ENCODE assay signal across 22 cellular contexts in the genomic region with DNA sequence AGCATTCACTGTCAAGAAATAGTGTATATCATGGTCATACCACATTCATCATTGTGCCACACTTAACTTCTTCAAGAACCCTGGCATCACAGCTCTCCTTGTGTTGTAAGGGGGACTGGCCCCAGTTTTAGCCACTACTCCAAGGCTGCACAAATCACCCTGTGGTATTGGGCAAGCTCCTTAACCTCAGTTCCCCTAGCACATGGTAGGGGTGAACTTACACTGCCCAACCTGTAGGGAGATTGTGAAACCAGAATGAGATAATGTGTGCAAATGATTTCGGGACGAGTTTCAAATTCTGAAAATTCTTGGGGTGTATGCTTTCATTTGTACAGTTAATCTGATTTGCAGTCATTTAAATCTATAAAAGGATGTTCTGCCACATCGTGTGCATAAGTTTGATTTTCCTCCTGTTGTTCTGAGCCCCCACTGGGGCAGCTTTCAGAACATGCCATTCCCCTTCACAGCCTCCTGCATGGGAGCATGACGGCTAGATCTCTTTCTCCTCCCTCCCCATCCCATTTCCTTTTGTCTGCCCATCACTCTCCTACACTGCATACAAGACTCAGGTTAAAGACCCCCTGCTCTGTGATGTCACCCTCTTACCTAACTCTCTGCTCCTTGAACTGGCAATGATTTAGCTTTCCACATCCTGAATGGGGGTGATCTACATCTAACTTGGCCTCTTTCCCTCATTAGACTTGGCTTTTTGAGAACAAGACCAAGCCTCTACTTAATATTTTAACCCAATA.
DNase-seq lines count a peak whose midpoint lies in the region; ATAC-seq and TF ChIP-seq lines count a peak whose summit lies in the region.
"Had no signal": no experiment of that assay in that cellular context is flagged by ENCODE, and none has a peak within 500 bp of the region (broad histone marks: within the 10 kb centered on the region; RNA-seq: fewer than 3 reads in every experiment).

No MANE protein-coding gene starts in this region.

- ATAC-seq in GM23338, result peak; percentile 91
- peak; percentile 36 for ATAC-seq in effector memory CD8-positive, alpha-beta T cell (replicated peaks)
- no peak for ATAC-seq in HG02840 (IDR thresholded peaks at IDR 0.05; ENCODE audit: low FRiP score, unreplicated experiment)
- ATAC-seq: body of pancreas, Right ventricle myocardium inferior had no signal

- H3K27ac ChIP-seq in GM23338 (ENCODE audit: low read depth) (no peak overlapping the region), vagina (no peak overlapping the region), testis (no peak overlapping the region)
- H3K27ac ChIP-seq: BLaER1 treated with 17β-estradiol and CSF1 and Interleukin-3, amounts not matched to agents 10 nM and 100 nM; body of pancreas; parathyroid adenoma; PC-9; right atrium auricular region; upper lobe of left lung had no signal

- H3K27me3 Mint-ChIP-seq in GM23338 (ENCODE audit: insufficient read depth, low read depth, poor library complexity) (no peaks in the 10 kb centered on the region), neural crest cell (ENCODE audit: low read depth) (no peaks in the 10 kb centered on the region)
- H3K27me3 Mint-ChIP-seq in effector memory CD8-positive, alpha-beta T cell, result peaks cover 7 to 10% of the 10 kb centered on the region in 2 donors
- H3K27me3 Mint-ChIP-seq: activated B cell treated with CpG ODN at 0.5 μM for 24 hours had no signal

- H3K9me3 Mint-ChIP-seq in GM23338 (no peaks in the 10 kb centered on the region), neural crest cell (peaks cover 3% of the 10 kb centered on the region)
- peaks cover 0 to 6% of the 10 kb centered on the region in 2 donors for H3K9me3 Mint-ChIP-seq in effector memory CD8-positive, alpha-beta T cell
- H3K9me3 Mint-ChIP-seq: natural killer cell treated with Interleukin-12 subunit alpha and Interleukin-12 subunit beta and Interleukin-15 and Interleukin-18, amount 100 ng/mL, for 72 hours had no signal

- H3K4me1 Mint-ChIP-seq in GM23338 (peaks cover 31% of the 10 kb centered on the region), neural crest cell (peaks cover 12% of the 10 kb centered on the region)
- H3K4me1 Mint-ChIP-seq in effector memory CD8-positive, alpha-beta T cell (ENCODE audit: low read depth in 2 of 2), result no peaks in the 10 kb centered on the region
- H3K4me1 Mint-ChIP-seq: activated B cell treated with CpG ODN at 0.5 μM for 24 hours had no signal

- H3K4me1 ChIP-seq in GM23338 (ENCODE audit: insufficient read depth) (peaks cover 25% of the 10 kb centered on the region), vagina (no peaks in the 10 kb centered on the region), testis (no peaks in the 10 kb centered on the region)
- H3K4me1 ChIP-seq: BLaER1 treated with 17β-estradiol and CSF1 and Interleukin-3, amounts not matched to agents 10 nM and 100 nM; body of pancreas; parathyroid adenoma; right atrium auricular region; upper lobe of left lung had no signal

- H3K4me3 Mint-ChIP-seq in GM23338 (no peak overlapping the region), neural crest cell (no peak overlapping the region)
- H3K4me3 Mint-ChIP-seq in effector memory CD8-positive, alpha-beta T cell, result no peak overlapping the region
- H3K4me3 Mint-ChIP-seq: activated B cell treated with CpG ODN at 0.5 μM for 24 hours; natural killer cell treated with Interleukin-12 subunit alpha and Interleukin-12 subunit beta and Interleukin-15 and Interleukin-18, amount 100 ng/mL, for 72 hours had no signal

- H3F3A ChIP-seq in GM23338 (replicated peaks; ENCODE audit: low read depth), result no peaks in the 10 kb centered on the region

- no peak overlapping the region for H3K4me2 ChIP-seq in GM23338
- H3K4me2 ChIP-seq: BLaER1 treated with 17β-estradiol and CSF1 and Interleukin-3, amounts not matched to agents 10 nM and 100 nM; PC-9 had no signal

- TF ChIP-seq CTCF in GM23338 (conservative IDR thresholded peaks at IDR 0.05; ENCODE audit: low read depth in 2 of 2) (peak in 1 of 2 experiments; percentile 40; a peak in 1 of 4 replicates), NB4 (IDR thresholded peaks at IDR 0.05; ENCODE audit: low read depth, low read length) (no peak), neural crest cell (conservative IDR thresholded peaks at IDR 0.05) (peak; percentile 31), vagina (IDR thresholded peaks at IDR 0.05) (no peak), testis (IDR thresholded peaks at IDR 0.05) (no peak)

- no peaks in the 10 kb centered on the region for H3K27me3 ChIP-seq in GM23338 (ENCODE audit: insufficient read depth)
- no peaks in the 10 kb centered on the region for H3K27me3 ChIP-seq in vagina
- H3K27me3 ChIP-seq in testis, result no peaks in the 10 kb centered on the region
- H3K27me3 ChIP-seq: BLaER1 treated with 17β-estradiol and CSF1 and Interleukin-3, amounts not matched to agents 10 nM and 100 nM; body of pancreas; right atrium auricular region; upper lobe of left lung had no signal

- no peaks in the 10 kb centered on the region; the same call in 1 of the 2 replicates for H3K9me2 ChIP-seq in GM23338 (ENCODE audit: insufficient read depth)

- intact Hi-C loops in vagina (cut with DNase I) (no loop called here), testis (cut with DNase I; ENCODE audit: low total_unique reads) (no loop called here)

- DNase-seq in GM23338 (ENCODE audit: low spot score) (peak; percentile 25), NB4 (ENCODE audit: low read depth) (peak; percentile 40), neural crest cell (ENCODE audit: low read depth, low spot score) (no peak), vagina (ENCODE audit: extremely low spot score in 2 of 2) (no peak), testis (no peak)
- DNase-seq in effector memory CD8-positive, alpha-beta T cell, result no peak
- DNase-seq in stimulated activated CD4-positive, alpha-beta T cell treated with anti-CD3 and anti-CD28 coated beads, Interleukin-2, amount 100 ng/mL, for 24 hours, result no peak
- DNase-seq: activated B cell treated with CpG ODN at 0.5 μM for 24 hours; activated naive CD4-positive, alpha-beta T cell treated with Interleukin-2 at 50 U/mL for 16 hours; body of pancreas; COR-L47; DMS79; midbrain; NCI-H1436 treated with DMSO at 0.1 percent for 48 hours; PC-9; upper lobe of left lung had no signal

- no peaks in the 10 kb centered on the region for H3K79me2 ChIP-seq in GM23338 (replicated peaks; ENCODE audit: insufficient read depth)
- H3K79me2 ChIP-seq: parathyroid adenoma had no signal

- TF ChIP-seq POLR2A in NB4 (IDR thresholded peaks at IDR 0.05; ENCODE audit: extremely low read depth, insufficient read length), result no peak
- TF ChIP-seq POLR2A in vagina (IDR thresholded peaks at IDR 0.05), result no peak
- TF ChIP-seq POLR2A in testis (IDR thresholded peaks at IDR 0.05), result no peak

- H3K36me3 Mint-ChIP-seq in GM23338 (ENCODE audit: low read depth) (no peaks in the 10 kb centered on the region), neural crest cell (ENCODE audit: low read depth) (peaks cover 3% of the 10 kb centered on the region)
- no peaks in the 10 kb centered on the region for H3K36me3 Mint-ChIP-seq in effector memory CD8-positive, alpha-beta T cell (ENCODE audit: insufficient read depth)
- H3K36me3 Mint-ChIP-seq: natural killer cell treated with Interleukin-12 subunit alpha and Interleukin-12 subunit beta and Interleukin-15 and Interleukin-18, amount 100 ng/mL, for 72 hours had no signal

- H3K9me3 ChIP-seq in vagina, result no peaks in the 10 kb centered on the region
- H3K9me3 ChIP-seq in testis, result no peaks in the 10 kb centered on the region
- H3K9me3 ChIP-seq: body of pancreas, right atrium auricular region, upper lobe of left lung had no signal

- H4K20me1 ChIP-seq in GM23338 (replicated peaks; ENCODE audit: insufficient read depth), result no peaks in the 10 kb centered on the region
- H4K20me1 ChIP-seq: BLaER1 treated with 17β-estradiol and CSF1 and Interleukin-3, amounts not matched to agents 10 nM and 100 nM had no signal

- H3K36me3 ChIP-seq in GM23338 (ENCODE audit: insufficient read depth) (no peaks in the 10 kb centered on the region), vagina (no peaks in the 10 kb centered on the region), testis (ENCODE audit: low read depth, missing control alignments) (no peaks in the 10 kb centered on the region)
- H3K36me3 ChIP-seq: BLaER1 treated with 17β-estradiol and CSF1 and Interleukin-3, amounts not matched to agents 10 nM and 100 nM; right atrium auricular region; upper lobe of left lung had no signal

- 61 to 63% methylated on average over 4 of the region's 4 CpGs for WGBS in testis, 2 donors

- no peak overlapping the region for H3K4me3 ChIP-seq in GM23338
- H3K4me3 ChIP-seq in NB4 (ENCODE audit: low read depth, low read length), result no peak overlapping the region
- H3K4me3 ChIP-seq in vagina, result no peak overlapping the region
- no peak overlapping the region for H3K4me3 ChIP-seq in testis
- H3K4me3 ChIP-seq: BLaER1 treated with 17β-estradiol and CSF1 and Interleukin-3, amounts not matched to agents 10 nM and 100 nM; body of pancreas; PC-9; right atrium auricular region; upper lobe of left lung had no signal

- H3K27ac Mint-ChIP-seq in GM23338 (no peak overlapping the region; the same call in 1 of the 2 replicates), neural crest cell (ENCODE audit: unreplicated experiment) (no peak overlapping the region)
- no peak overlapping the region for H3K27ac Mint-ChIP-seq in effector memory CD8-positive, alpha-beta T cell
- H3K27ac Mint-ChIP-seq: activated B cell treated with CpG ODN at 0.5 μM for 24 hours; natural killer cell treated with Interleukin-12 subunit alpha and Interleukin-12 subunit beta and Interleukin-15 and Interleukin-18, amount 100 ng/mL, for 72 hours had no signal

- no peak overlapping the region for H2AFZ ChIP-seq in GM23338
- H2AFZ ChIP-seq: parathyroid adenoma, PC-9 had no signal

Comparison
In these comparisons a context has a peak if more than half of its experiments do, and no peak if none do; other contexts are left out.
1. DNase-seq: peak in GM23338 (single experiment) and NB4 (single experiment); none in effector memory CD8-positive, alpha-beta T cell (0 of 3), neural crest cell (single experiment), stimulated activated CD4-positive, alpha-beta T cell treated with anti-CD3 and anti-CD28 coated beads, Interleukin-2, amount 100 ng/mL, for 24 hours (0 of 2), vagina (0 of 2) and testis (single experiment).